In the genomic region with DNA sequence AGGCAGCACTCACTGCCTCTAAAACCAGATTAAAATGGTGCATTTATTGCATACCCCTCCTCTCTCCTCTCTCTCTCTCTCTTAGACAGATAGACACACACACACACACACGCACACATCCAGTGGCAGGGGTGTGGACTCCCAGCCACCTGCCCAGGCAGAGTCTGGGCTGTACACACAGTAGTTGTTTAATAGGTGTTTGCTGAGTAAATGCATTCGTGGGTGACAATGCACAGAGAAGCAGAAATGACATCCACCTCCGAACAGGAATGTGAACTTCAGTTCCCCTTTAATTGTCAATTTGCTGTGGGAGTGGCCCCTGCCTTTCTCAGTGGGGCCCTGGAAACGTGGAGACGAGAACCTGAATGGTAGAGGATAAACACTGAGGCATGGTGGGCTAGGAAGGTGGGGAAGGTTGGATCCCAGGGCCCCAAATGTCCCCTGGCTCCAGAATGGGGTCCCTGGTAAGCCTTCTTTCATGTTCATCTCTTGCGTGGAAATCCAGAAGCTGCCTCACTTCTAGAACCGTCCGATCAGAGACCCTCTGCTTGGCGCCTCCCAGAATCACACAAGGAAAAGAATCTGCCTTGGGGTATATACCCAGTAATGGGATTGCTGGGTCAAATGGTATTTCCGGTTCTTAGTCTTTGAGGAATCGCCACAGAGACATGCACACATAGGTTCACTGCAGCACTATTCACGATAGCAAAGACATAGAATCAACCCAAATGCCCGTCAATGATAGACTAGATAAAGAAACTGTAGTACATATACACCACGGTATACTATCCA, we compare ENCODE assay signal across 10 cellular contexts. TPM values are rescaled to one million over a fixed set of nuclear protein-coding genes. Genes with fewer than 3 reads are reported as not detected.
DNase-seq lines count a peak whose midpoint lies in the region; ATAC-seq and TF ChIP-seq lines count a peak whose summit lies in the region.
"Had no signal": no experiment of that assay in that cellular context is flagged by ENCODE, and none has a peak within 500 bp of the region (broad histone marks: within the 10 kb centered on the region; RNA-seq: fewer than 3 reads in every experiment).

No MANE protein-coding gene starts in this region.

- ATAC-seq in activated CD4-positive, alpha-beta T cell treated with anti-CD3 and anti-CD28 coated beads for 36 hours, result no peak

- H3K36me3 ChIP-seq in smooth muscle cell (ENCODE audit: low read depth) (no peaks in the 10 kb centered on the region), BE2C (no peaks in the 10 kb centered on the region)

- H3K9me3 ChIP-seq in smooth muscle cell (replicated peaks; ENCODE audit: low read depth) (no peaks in the 10 kb centered on the region), BE2C (no peaks in the 10 kb centered on the region)

- peaks cover 49% of the 10 kb centered on the region for H3K4me1 Mint-ChIP-seq in activated CD4-positive, alpha-beta T cell treated with anti-CD3 and anti-CD28 coated beads for 36 hours
- peaks cover 17% of the 10 kb centered on the region for H3K4me1 Mint-ChIP-seq in chondrocyte (ENCODE audit: low read depth)

- peak overlapping the region; percentile 72 for H3K4me3 Mint-ChIP-seq in activated CD4-positive, alpha-beta T cell treated with anti-CD3 and anti-CD28 coated beads for 36 hours
- no peak overlapping the region for H3K4me3 Mint-ChIP-seq in chondrocyte (ENCODE audit: unreplicated experiment)

- no peak for DNase-seq in activated CD4-positive, alpha-beta T cell treated with anti-CD3 and anti-CD28 coated beads for 36 hours
- no peak for DNase-seq in activated CD4-positive, alpha-beta T cell treated with anti-CD3 and anti-CD28 coated beads for 1 hour
- DNase-seq in NAMALWA (ENCODE audit: low spot score) (peak; percentile 47), chondrocyte (ENCODE audit: low spot score) (peak; percentile 12), smooth muscle cell (lab: John Stamatoyannopoulos, UW; ENCODE audit: unreplicated experiment) (no peak), BE2C (no peak), superior temporal gyrus (ENCODE audit: extremely low spot score) (no peak), HK-2 (ENCODE audit: unreplicated experiment) (no peak)
- DNase-seq: GM23248 had no signal

- peak overlapping the region; percentile 100 for H3K27ac ChIP-seq in smooth muscle cell (ENCODE audit: low read depth)

- H3K4me3 ChIP-seq in smooth muscle cell (no peak overlapping the region), BE2C (ENCODE audit: low read depth, low read length) (no peak overlapping the region)

- no peak overlapping the region for H2AFZ ChIP-seq in smooth muscle cell (ENCODE audit: low read depth)
- H2AFZ ChIP-seq: GM23248 had no signal

- H3K9ac ChIP-seq in smooth muscle cell (ENCODE audit: low read depth), result peak overlapping the region; percentile 76
- H3K9ac ChIP-seq: GM23248 had no signal

- WGBS in smooth muscle cell (ENCODE audit: low lambda C conversion rate), result 83% methylated on average over 14 of the region's 14 CpGs

- TF ChIP-seq CTCF in chondrocyte (IDR thresholded peaks at IDR 0.05) (no peak), smooth muscle cell (IDR thresholded peaks at IDR 0.05; ENCODE audit: borderline replicate concordance, insufficient read depth, poor library complexity, severe bottlenecking) (no peak), BE2C (IDR thresholded peaks at IDR 0.05; ENCODE audit: low read depth, low read length) (no peak)

- H4K20me1 ChIP-seq in smooth muscle cell (ENCODE audit: low read depth), result no peaks in the 10 kb centered on the region

- H3K27me3 ChIP-seq in smooth muscle cell (ENCODE audit: low read depth), result no peaks in the 10 kb centered on the region
- peaks cover 25% of the 10 kb centered on the region for H3K27me3 ChIP-seq in BE2C

- intact Hi-C loops in activated CD4-positive, alpha-beta T cell treated with anti-CD3 and anti-CD28 coated beads for 36 hours (cut with DNase I, micrococcal nuclease), result loop anchor here in 1 of 2 experiments (2.0 kb wide), 2 partner anchors 27 to 73 kb away; a partner anchor contains a TSS

- peak overlapping the region; percentile 94 for H3K27ac Mint-ChIP-seq in activated CD4-positive, alpha-beta T cell treated with anti-CD3 and anti-CD28 coated beads for 36 hours
- no peak overlapping the region for H3K27ac Mint-ChIP-seq in chondrocyte (ENCODE audit: unreplicated experiment)

- H3K79me2 ChIP-seq in smooth muscle cell (ENCODE audit: low read depth), result no peaks in the 10 kb centered on the region

- no peaks in the 10 kb centered on the region for H3K36me3 Mint-ChIP-seq in activated CD4-positive, alpha-beta T cell treated with anti-CD3 and anti-CD28 coated beads for 36 hours (ENCODE audit: low read depth)
- H3K36me3 Mint-ChIP-seq in chondrocyte (ENCODE audit: low read depth), result no peaks in the 10 kb centered on the region
- H3K36me3 Mint-ChIP-seq: activated naive CD4-positive, alpha-beta T cell treated with anti-CD3 and anti-CD28 coated beads, Interleukin-2, amount 50 U/mL, for 72 hours had no signal

- H3F3A ChIP-seq in smooth muscle cell (ENCODE audit: low read depth), result peaks cover 31% of the 10 kb centered on the region

- H3K27me3 Mint-ChIP-seq in activated CD4-positive, alpha-beta T cell treated with anti-CD3 and anti-CD28 coated beads for 36 hours, result peaks cover 4% of the 10 kb centered on the region
- H3K27me3 Mint-ChIP-seq in chondrocyte (ENCODE audit: low read depth), result peaks cover 21% of the 10 kb centered on the region

- H3K4me1 ChIP-seq in smooth muscle cell (ENCODE audit: low read depth), result peaks cover 34% of the 10 kb centered on the region
- H3K4me1 ChIP-seq in BE2C, result no peaks in the 10 kb centered on the region

- CTCF ChIA-PET in activated CD4-positive, alpha-beta T cell treated with anti-CD3 and anti-CD28 coated beads for 36 hours (lab: Charles Lee), result interaction anchor here (0.6 to 0.8 kb wide), 3 partner anchors 12 to 23 kb away, joined by 3 read pairs; no protein-coding TSS in a partner anchor

- H3K9me3 Mint-ChIP-seq in activated CD4-positive, alpha-beta T cell treated with anti-CD3 and anti-CD28 coated beads for 36 hours (ENCODE audit: low read depth), result no peaks in the 10 kb centered on the region
- H3K9me3 Mint-ChIP-seq in chondrocyte (ENCODE audit: low read depth), result no peaks in the 10 kb centered on the region
- H3K9me3 Mint-ChIP-seq: activated naive CD4-positive, alpha-beta T cell treated with anti-CD3 and anti-CD28 coated beads, Interleukin-2, amount 50 U/mL, for 72 hours had no signal

- peak overlapping the region; percentile 91 for H3K4me2 ChIP-seq in smooth muscle cell

- POLR2A ChIA-PET in activated CD4-positive, alpha-beta T cell treated with anti-CD3 and anti-CD28 coated beads for 36 hours (lab: Charles Lee), result interaction anchor here (0.6 to 0.7 kb wide), 2 partner anchors 46 to 98 kb away, joined by 3 read pairs; no protein-coding TSS in a partner anchor

RNA-seq across cellular contexts. Expression of a gene that starts 58.5 kb away (rescaled TPM):
- total RNA-seq in activated CD4-positive, alpha-beta T cell treated with anti-CD3 and anti-CD28 coated beads for 36 hours, result 1 to 10 TPM; 3.5 to 3.8 TPM
- total RNA-seq in chondrocyte (0.41 to 6.5 TPM (median 5.7 TPM) in 3 replicates), smooth muscle cell (10.2 and 14.1 TPM in 2 replicates)
- 6.0 and 8.7 TPM in 2 replicates for polyA plus RNA-seq in smooth muscle cell
- polyA plus RNA-seq in BE2C (2012; ENCODE audit: insufficient read depth, insufficient read length, low read depth), result 2.4 TPM

Comparison
In these comparisons a context has a peak if more than half of its experiments do, and no peak if none do; other contexts are left out.
1. DNase-seq: peak in NAMALWA (single experiment) and chondrocyte (single experiment); none in activated CD4-positive, alpha-beta T cell treated with anti-CD3 and anti-CD28 coated beads for 36 hours (single experiment), activated CD4-positive, alpha-beta T cell treated with anti-CD3 and anti-CD28 coated beads for 1 hour (single experiment), smooth muscle cell (single experiment), BE2C (single experiment), superior temporal gyrus (single experiment) and HK-2 (single experiment).